ENCODE assay signal across 28 cellular contexts in the genomic region with DNA sequence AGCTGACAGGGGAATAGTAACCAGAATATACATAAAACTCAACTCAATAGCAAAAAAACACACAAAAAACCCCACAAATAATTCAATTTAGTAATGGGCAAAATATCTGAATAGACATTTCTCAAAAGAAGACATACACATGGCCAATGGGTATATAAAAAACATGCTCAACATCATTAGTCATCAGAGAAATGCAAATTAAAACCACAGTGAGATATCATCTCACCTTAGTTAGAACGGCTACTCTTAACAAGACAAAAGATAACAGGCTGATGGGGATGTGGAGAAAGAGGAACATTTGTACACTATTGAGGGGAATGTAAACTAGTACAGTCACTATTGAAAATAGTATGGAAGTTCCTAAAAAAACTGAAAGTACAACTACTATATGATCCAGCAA.
"Had no signal": no experiment of that assay in that cellular context is flagged by ENCODE, and none has a peak within 500 bp of the region (broad histone marks: within the 10 kb centered on the region; RNA-seq: fewer than 3 reads in every experiment).

No MANE protein-coding gene starts in this region.

- H3K36me3 ChIP-seq: breast epithelium, Peyer's patch, SJSA1, WERI-Rb-1 had no signal

- H3K27me3 ChIP-seq: breast epithelium, Peyer's patch, SJSA1 had no signal

- H3K27ac Mint-ChIP-seq: activated CD4-positive, alpha-beta memory T cell treated with anti-CD3 and anti-CD28 coated beads, Interleukin-2, amount 10 ng/mL, durations not matched to agents 7 days and 5 days; activated CD4-positive, alpha-beta T cell treated with anti-CD3 and anti-CD28 coated beads for 36 hours; activated naive CD4-positive, alpha-beta T cell treated with anti-CD3 and anti-CD28 coated beads for 36 hours; activated naive CD8-positive, alpha-beta T cell; activated T-helper 17 cell treated with anti-CD3 and anti-CD28 coated beads, Interleukin-2, amount 50 U/mL, for 72 hours; T-helper 1 cell treated with Interleukin-12 subunit alpha and Interleukin-12 subunit beta and Interleukin-4 antibody, amounts not matched to agents 30 μg/mL and 1 μg/mL, for 36 hours had no signal

- H3K36me3 Mint-ChIP-seq: activated naive CD8-positive, alpha-beta T cell had no signal

- H3K4me1 ChIP-seq: breast epithelium, Peyer's patch, SJSA1 had no signal

- DNase-seq: activated CD4-positive, alpha-beta memory T cell treated with anti-CD3 and anti-CD28 coated beads, Interleukin-2, amount 10 ng/mL, durations not matched to agents 7 days and 5 days; activated CD4-positive, alpha-beta T cell treated with anti-CD3 and anti-CD28 coated beads for 36 hours; activated CD4-positive, alpha-beta T cell treated with anti-CD3 and anti-CD28 coated beads, Interleukin-2, amount 50 U/mL, for 1 hour; activated gamma-delta T cell; activated naive CD4-positive, alpha-beta T cell treated with anti-CD3 and anti-CD28 coated beads for 36 hours; activated T-cell treated with anti-CD3 and anti-CD28 coated beads for 4 hours; activated T-cell treated with anti-CD3 and anti-CD28 coated beads, Interleukin-2, amount 50 U/mL, for 48 hours; central memory CD4-positive, alpha-beta T cell; Karpas-422; NCI-H1048; NCI-H146; NCI-H187 treated with DMSO at 0.1 percent for 48 hours; NCI-H2081 treated with DMSO at 0.1 percent for 48 hours; NCI-H446 treated with DMSO at 0.1 percent for 48 hours; NCI-H524 treated with DMSO at 0.1 percent for 48 hours; NCI-H82; NK-92 treated with Interleukin-12 subunit alpha and Interleukin-12 subunit beta, amount 100 ng/mL, for 24 hours; Peyer's patch; SHP77; SW 1271; WERI-Rb-1 had no signal

- FAIRE-seq: K562 had no signal

- ATAC-seq: activated CD4-positive, alpha-beta T cell treated with anti-CD3 and anti-CD28 coated beads for 36 hours; activated T-helper 17 cell treated with anti-CD3 and anti-CD28 coated beads, Interleukin-2, amount 50 U/mL, for 72 hours; K562; SK-N-SH treated with all-trans-retinoic acid at 6 μM for 48 hours had no signal

- H3K4me3 Mint-ChIP-seq: activated CD4-positive, alpha-beta memory T cell treated with anti-CD3 and anti-CD28 coated beads, Interleukin-2, amount 10 ng/mL, durations not matched to agents 7 days and 5 days; activated CD4-positive, alpha-beta T cell treated with anti-CD3 and anti-CD28 coated beads for 36 hours; activated naive CD4-positive, alpha-beta T cell treated with anti-CD3 and anti-CD28 coated beads for 36 hours; activated naive CD8-positive, alpha-beta T cell; activated T-helper 17 cell treated with anti-CD3 and anti-CD28 coated beads, Interleukin-2, amount 50 U/mL, for 72 hours; T-helper 1 cell treated with Interleukin-12 subunit alpha and Interleukin-12 subunit beta and Interleukin-4 antibody, amounts not matched to agents 30 μg/mL and 1 μg/mL, for 36 hours had no signal

- H3K9me3 ChIP-seq: breast epithelium, Peyer's patch, SJSA1 had no signal

- H3K9me3 Mint-ChIP-seq: activated CD4-positive, alpha-beta memory T cell treated with anti-CD3 and anti-CD28 coated beads, Interleukin-2, amount 10 ng/mL, durations not matched to agents 7 days and 5 days; activated naive CD4-positive, alpha-beta T cell treated with anti-CD3 and anti-CD28 coated beads for 36 hours; activated T-helper 17 cell treated with anti-CD3 and anti-CD28 coated beads, Interleukin-2, amount 50 U/mL, for 72 hours; T-helper 1 cell treated with Interleukin-12 subunit alpha and Interleukin-12 subunit beta and Interleukin-4 antibody, amounts not matched to agents 30 μg/mL and 1 μg/mL, for 36 hours had no signal

- H3K27me3 Mint-ChIP-seq: activated CD4-positive, alpha-beta memory T cell treated with anti-CD3 and anti-CD28 coated beads, Interleukin-2, amount 10 ng/mL, durations not matched to agents 7 days and 5 days; activated CD4-positive, alpha-beta T cell treated with anti-CD3 and anti-CD28 coated beads for 36 hours; activated naive CD8-positive, alpha-beta T cell; activated T-helper 17 cell treated with anti-CD3 and anti-CD28 coated beads, Interleukin-2, amount 50 U/mL, for 72 hours had no signal

- H3K4me3 ChIP-seq: breast epithelium, K562, Peyer's patch, SJSA1 had no signal

- H3K4me1 Mint-ChIP-seq: activated CD4-positive, alpha-beta memory T cell treated with anti-CD3 and anti-CD28 coated beads, Interleukin-2, amount 10 ng/mL, durations not matched to agents 7 days and 5 days; activated CD4-positive, alpha-beta T cell treated with anti-CD3 and anti-CD28 coated beads for 36 hours; activated T-helper 17 cell treated with anti-CD3 and anti-CD28 coated beads, Interleukin-2, amount 50 U/mL, for 72 hours had no signal

- H3K27ac ChIP-seq: breast epithelium, Peyer's patch, SJSA1, WERI-Rb-1 had no signal
